ENCODE assay signal across 2 cellular contexts in the genomic region with DNA sequence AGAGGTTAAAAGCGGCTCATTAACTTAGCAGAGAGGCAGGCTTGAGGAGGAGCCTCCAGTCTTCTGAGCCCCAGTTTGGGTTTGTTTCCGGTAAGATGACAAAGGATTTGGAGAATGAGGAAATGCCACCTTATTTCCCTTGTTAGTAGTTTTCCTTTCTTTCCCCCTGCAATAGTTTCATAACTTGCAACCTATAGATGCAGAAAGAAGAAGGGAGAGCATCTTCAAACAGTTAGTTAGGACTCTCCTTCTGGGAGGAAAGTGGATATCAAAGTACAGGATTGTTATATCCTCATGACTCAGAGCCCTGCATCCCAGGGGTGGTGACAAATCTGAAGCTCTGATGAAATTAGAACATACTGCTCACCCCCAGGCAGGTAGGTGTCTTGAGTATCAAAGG.
TF ChIP-seq lines count a peak whose summit lies in the region.

No MANE protein-coding gene starts in this region.

TF ChIP-seq in A549, 52 proteins besides CTCF, POLR2A, EP300 and RAD21:
- peak; percentile 62 for TF ChIP-seq JUNB (IDR thresholded peaks at IDR 0.05)
- TF ChIP-seq, protein P1, sequence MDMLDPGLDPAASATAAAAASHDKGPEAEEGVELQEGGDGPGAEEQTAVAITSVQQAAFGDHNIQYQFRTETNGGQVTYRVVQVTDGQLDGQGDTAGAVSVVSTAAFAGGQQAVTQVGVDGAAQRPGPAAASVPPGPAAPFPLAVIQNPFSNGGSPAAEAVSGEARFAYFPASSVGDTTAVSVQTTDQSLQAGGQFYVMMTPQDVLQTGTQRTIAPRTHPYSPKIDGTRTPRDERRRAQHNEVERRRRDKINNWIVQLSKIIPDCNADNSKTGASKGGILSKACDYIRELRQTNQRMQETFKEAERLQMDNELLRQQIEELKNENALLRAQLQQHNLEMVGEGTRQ (IDR thresholded peaks at IDR 0.05) = no peak
- TF ChIP-seq FOSL2 (IDR thresholded peaks at IDR 0.05) = peak; percentile 45; the same call in 1 of the 2 replicates
- TF ChIP-seq FOSL2 (CRISPR knock-in tag; IDR thresholded peaks at IDR 0.05) = peak; percentile 83
- TF ChIP-seq HDAC2 (IDR thresholded peaks at IDR 0.05) = no peak
- peak in 1 of 2 experiments; percentile 45; a peak in 1 of 5 replicates for TF ChIP-seq JUN (IDR thresholded peaks at IDR 0.05)
- peak in 1 of 2 experiments; percentile 43; a peak in 1 of 4 replicates for TF ChIP-seq CEBPB (IDR thresholded peaks at IDR 0.05)

TF ChIP-seq in IMR-90, 13 proteins besides CTCF, POLR2A, EP300 and RAD21:
- TF ChIP-seq CEBPB (IDR thresholded peaks at IDR 0.05; ENCODE audit: low read depth, low read length) = peak; percentile 79; the same call in 1 of the 2 replicates
- TF ChIP-seq MAFK (IDR thresholded peaks at IDR 0.05; ENCODE audit: low read depth, low read length) = no peak
- 0 out of 2 replicates have a peak, but pooled peaks have one; percentile 2 for TF ChIP-seq NFE2L2 (IDR thresholded peaks at IDR 0.05; ENCODE audit: low read depth, low read length)
- TF ChIP-seq CHD1 (IDR thresholded peaks at IDR 0.05; ENCODE audit: low read depth, low read length) = no peak
- TF ChIP-seq RCOR1 (IDR thresholded peaks at IDR 0.05; ENCODE audit: insufficient replicate concordance, low read length) = no peak
- TF ChIP-seq BHLHE40 (IDR thresholded peaks at IDR 0.05; ENCODE audit: low read depth, low read length) = no peak
- no peak for TF ChIP-seq RFX5 (IDR thresholded peaks at IDR 0.05; ENCODE audit: low read depth, low read length)
- TF ChIP-seq SMC3 (IDR thresholded peaks at IDR 0.05; ENCODE audit: low read depth, low read length) = no peak
- no peak for TF ChIP-seq MAZ (IDR thresholded peaks at IDR 0.05; ENCODE audit: borderline replicate concordance, low read depth, low read length)
- peak; percentile 72 for TF ChIP-seq FOS (IDR thresholded peaks at IDR 0.05; ENCODE audit: low read depth, low read length)
